ENCODE assay signal across 13 cellular contexts in genomic region chr4:17448689-17449088, GRCh38.
A peak's percentile ranks its signal among the peaks of the same experiment; 100 is the strongest.
DNase-seq lines count a peak whose midpoint lies in the region; ATAC-seq, FAIRE-seq and TF ChIP-seq lines count a peak whose summit lies in the region.
"Had no signal": no experiment of that assay in that cellular context is flagged by ENCODE, and none has a peak within 500 bp of the region (broad histone marks: within the 10 kb centered on the region; RNA-seq: fewer than 3 reads in every experiment).

No MANE protein-coding gene starts in this region.

- POLR2A ChIA-PET in activated CD4-positive, alpha-beta memory T cell treated with anti-CD3 and anti-CD28 coated beads for 36 hours (lab: Charles Lee): no interaction called here

- H3K36me3 Mint-ChIP-seq in astrocyte (ENCODE audit: low read depth, unreplicated experiment): peaks cover 3% of the 10 kb centered on the region
- H3K36me3 Mint-ChIP-seq in activated CD4-positive, alpha-beta memory T cell treated with anti-CD3 and anti-CD28 coated beads for 36 hours: no peaks in the 10 kb centered on the region
- H3K36me3 Mint-ChIP-seq: brain had no signal

- no peaks in the 10 kb centered on the region for H3K9me3 ChIP-seq in astrocyte (ENCODE audit: insufficient read depth, low read depth, low read length)

- H3K27ac Mint-ChIP-seq in astrocyte (ENCODE audit: unreplicated experiment): peak overlapping the region; percentile 77
- no peak overlapping the region for H3K27ac Mint-ChIP-seq in activated CD4-positive, alpha-beta memory T cell treated with anti-CD3 and anti-CD28 coated beads for 36 hours
- H3K27ac Mint-ChIP-seq: brain had no signal

- TF ChIP-seq CTCF in astrocyte (IDR thresholded peaks at IDR 0.05; ENCODE audit: insufficient read depth, low read depth, low read length): no peak

- H3K4me3 Mint-ChIP-seq in astrocyte (ENCODE audit: unreplicated experiment): no peak overlapping the region
- H3K4me3 Mint-ChIP-seq in activated CD4-positive, alpha-beta memory T cell treated with anti-CD3 and anti-CD28 coated beads for 36 hours: no peak overlapping the region
- H3K4me3 Mint-ChIP-seq: brain had no signal

- H3K9ac ChIP-seq in astrocyte (ENCODE audit: low read length): no peak overlapping the region

- intact Hi-C loops in activated CD4-positive, alpha-beta memory T cell treated with anti-CD3 and anti-CD28 coated beads for 36 hours (cut with micrococcal nuclease): no loop called here

- no peaks in the 10 kb centered on the region for H3K79me2 ChIP-seq in astrocyte (ENCODE audit: insufficient read depth, low read length)

- no peaks in the 10 kb centered on the region for H4K20me1 ChIP-seq in astrocyte (ENCODE audit: insufficient read depth, low read length)

- peak; percentile 44 for ATAC-seq in HG03442 (IDR thresholded peaks at IDR 0.05; ENCODE audit: unreplicated experiment)
- ATAC-seq in HG03039 (IDR thresholded peaks at IDR 0.05; ENCODE audit: unreplicated experiment): no peak
- no peak for ATAC-seq in HG02973 (IDR thresholded peaks at IDR 0.05; ENCODE audit: unreplicated experiment)

- H3K4me2 ChIP-seq in astrocyte (ENCODE audit: low read length): peak overlapping the region; percentile 6

- peaks cover 9% of the 10 kb centered on the region for H3K4me1 ChIP-seq in astrocyte (ENCODE audit: insufficient read depth, low read length)

- peaks cover 18% of the 10 kb centered on the region for H3K9me3 Mint-ChIP-seq in astrocyte (ENCODE audit: unreplicated experiment)
- H3K9me3 Mint-ChIP-seq in activated CD4-positive, alpha-beta memory T cell treated with anti-CD3 and anti-CD28 coated beads for 36 hours: no peaks in the 10 kb centered on the region

- peak overlapping the region; percentile 57 for H2AFZ ChIP-seq in astrocyte (ENCODE audit: low read depth, low read length)

- FAIRE-seq in astrocyte (lab: Jason Lieb, UNC): peak; percentile 74

- no peak overlapping the region for H3K27ac ChIP-seq in astrocyte (ENCODE audit: low read depth, low read length)
- H3K27ac ChIP-seq: heart right ventricle had no signal

- H3K4me3 ChIP-seq in astrocyte (ENCODE audit: insufficient read depth, low read depth, low read length): no peak overlapping the region
- H3K4me3 ChIP-seq: heart right ventricle had no signal

- DNase-seq in AG20443 (ENCODE audit: low spot score) (peak; percentile 58), astrocyte (ENCODE audit: low read depth) (peak; percentile 72), iris pigment epithelial cell (ENCODE audit: low read depth) (peak; percentile 87), cerebellum (ENCODE audit: low spot score) (no peak)
- no peak for DNase-seq in activated CD4-positive, alpha-beta memory T cell treated with anti-CD3 and anti-CD28 coated beads for 36 hours
- DNase-seq: activated CD8-positive, alpha-beta memory T cell treated with anti-CD3 and anti-CD28 coated beads for 24 hours; heart right ventricle; stimulated activated CD4-positive, alpha-beta T cell treated with anti-CD3 and anti-CD28 coated beads, Interleukin-1b, Interleukin-23, amount 100 ng/mL, for 48 hours; substantia nigra had no signal

- H3K27me3 ChIP-seq in astrocyte (ENCODE audit: insufficient read depth, low read length): no peaks in the 10 kb centered on the region
- H3K27me3 ChIP-seq: heart right ventricle had no signal

- H3K36me3 ChIP-seq in astrocyte (ENCODE audit: insufficient read depth, low read length): no peaks in the 10 kb centered on the region
- H3K36me3 ChIP-seq: heart right ventricle had no signal

- H3K4me1 Mint-ChIP-seq in astrocyte (ENCODE audit: low read depth, unreplicated experiment): peaks cover 5% of the 10 kb centered on the region
- H3K4me1 Mint-ChIP-seq in activated CD4-positive, alpha-beta memory T cell treated with anti-CD3 and anti-CD28 coated beads for 36 hours (ENCODE audit: low read depth): no peaks in the 10 kb centered on the region
- H3K4me1 Mint-ChIP-seq: brain had no signal

- H3K27me3 Mint-ChIP-seq in astrocyte (ENCODE audit: low read depth, unreplicated experiment): no peaks in the 10 kb centered on the region
- H3K27me3 Mint-ChIP-seq in activated CD4-positive, alpha-beta memory T cell treated with anti-CD3 and anti-CD28 coated beads for 36 hours: no peaks in the 10 kb centered on the region
- H3K27me3 Mint-ChIP-seq: brain had no signal

- CTCF ChIA-PET in activated CD4-positive, alpha-beta memory T cell treated with anti-CD3 and anti-CD28 coated beads for 36 hours (lab: Charles Lee): interaction anchor here (1.1 to 2.9 kb wide), 5 partner anchors 9 to 532 kb away, joined by 5 to 28 read pairs (median 7); no protein-coding TSS in a partner anchor

Comparison
In these comparisons a context has a peak if more than half of its experiments do, and no peak if none do; other contexts are left out.
1. DNase-seq: peak in AG20443 (single experiment), astrocyte (single experiment) and iris pigment epithelial cell (single experiment); none in activated CD4-positive, alpha-beta memory T cell treated with anti-CD3 and anti-CD28 coated beads for 36 hours (single experiment) and cerebellum (single experiment).